Comparison of ENCODE assay signal across 12 cellular contexts in the genomic region with DNA sequence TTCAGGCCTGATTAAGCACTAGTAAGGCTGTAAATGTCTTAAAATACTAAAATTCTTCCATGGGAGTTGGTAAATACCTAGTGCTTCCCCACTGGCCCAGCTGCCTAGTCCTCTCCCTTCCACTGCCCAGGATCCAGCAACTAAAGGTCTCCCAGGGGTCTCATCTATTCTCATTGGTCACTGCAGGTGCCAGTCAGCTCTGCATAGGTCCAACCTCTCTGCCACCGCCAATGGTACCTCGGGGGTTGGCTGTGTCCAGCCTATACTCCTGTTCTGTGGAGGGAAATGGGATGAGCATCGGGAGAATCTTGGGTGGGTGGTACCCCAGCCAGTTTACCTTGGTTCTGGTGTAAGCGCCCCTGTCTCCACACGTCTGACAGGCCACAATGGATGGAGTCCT. TPM values are rescaled to one million over a fixed set of nuclear protein-coding genes. Genes with fewer than 3 reads are reported as not detected.
A peak's percentile ranks its signal among the peaks of the same experiment; 100 is the strongest.
DNase-seq lines count a peak whose midpoint lies in the region; ATAC-seq and TF ChIP-seq lines count a peak whose summit lies in the region.
"Had no signal": no experiment of that assay in that cellular context is flagged by ENCODE, and none has a peak within 500 bp of the region (broad histone marks: within the 10 kb centered on the region; RNA-seq: fewer than 3 reads in every experiment).

No MANE protein-coding gene starts in this region.

- no peak overlapping the region for H3K9ac ChIP-seq in subcutaneous abdominal adipose tissue (ENCODE audit: low read length in 5 of 5)

- in situ Hi-C loops in SK-MEL-5 (cut with HindIII; ENCODE audit: low pct_unique_long_range_greater_than_20kb, low sequenced_read_pairs) = no loop called here

- no peaks in the 10 kb centered on the region for H3K36me3 ChIP-seq in subcutaneous abdominal adipose tissue (ENCODE audit: control insufficient read depth in 5 of 5, insufficient read depth in 5 of 5, low read length in 5 of 5)

- peaks cover 7 to 37% (median 32%) of the 10 kb centered on the region in 5 donors for H3K4me1 ChIP-seq in subcutaneous abdominal adipose tissue (ENCODE audit: control insufficient read depth in 5 of 5, insufficient read depth in 5 of 5, low read length in 5 of 5)

- DNase-seq in H4 (ENCODE audit: low spot score) = peak; percentile 45
- DNase-seq in SK-MEL-5 (ENCODE audit: low read depth, low spot score) = peak; percentile 41
- peak; percentile 57 for DNase-seq in fibroblast of mammary gland (ENCODE audit: low read depth)
- DNase-seq in NCI-H146 (lab: John Stamatoyannopoulos, UW) = no peak
- DNase-seq in NCI-H446 treated with DMSO at 0.1 percent for 48 hours (lab: John Stamatoyannopoulos, UW) = no peak
- DNase-seq: activated CD8-positive, alpha-beta T cell treated with anti-CD3 and anti-CD28 coated beads, Interleukin-2, amount 10 ng/mL, durations not matched to agents 7 days and 5 days; DND-41; NCI-H2171 treated with DMSO at 0.1 percent for 48 hours had no signal

- H3K9me3 ChIP-seq in subcutaneous abdominal adipose tissue (ENCODE audit: control insufficient read depth in 5 of 5, low read length in 5 of 5) = no peaks in the 10 kb centered on the region

- H3K27ac ChIP-seq in subcutaneous abdominal adipose tissue (ENCODE audit: low read depth, low read length) = peak overlapping the region; percentile 62
- H3K27ac ChIP-seq: C4-2B had no signal

- ATAC-seq in GM18502 (IDR thresholded peaks at IDR 0.05; ENCODE audit: poor library complexity, unreplicated experiment) = no peak
- ATAC-seq: activated CD8-positive, alpha-beta T cell treated with anti-CD3 and anti-CD28 coated beads, Interleukin-2, amount 10 ng/mL, durations not matched to agents 7 days and 5 days had no signal

- H3K27me3 ChIP-seq in subcutaneous abdominal adipose tissue (ENCODE audit: control insufficient read depth in 5 of 5, insufficient read depth in 4 of 5, low read length in 5 of 5) = peaks cover 6 to 15% (median 11%) of the 10 kb centered on the region in 5 donors

- H3K4me3 ChIP-seq in fibroblast of mammary gland (ENCODE audit: control insufficient read depth, low read depth, low read length) (no peak overlapping the region), subcutaneous abdominal adipose tissue (ENCODE audit: low read depth in 1 of 5, low read length in 5 of 5) (no peak overlapping the region)

- no peak for TF ChIP-seq CTCF in fibroblast of mammary gland (conservative IDR thresholded peaks at IDR 0.05; ENCODE audit: control insufficient read depth, insufficient read depth, low read depth, low read length)

RNA-seq across cellular contexts. Expression of gene CREB5, which starts 6.1 kb away (rescaled TPM):
- total RNA-seq in H4 (2014; rRNA removed; shearing (Covaris generic)) = 8.0 and 13.7 TPM in 2 replicates
- 13.4 and 19.4 TPM in 2 replicates for total RNA-seq in SK-MEL-5 (2014; rRNA removed; shearing (Covaris generic))
- 25.6 and 34.0 TPM in 2 replicates for polyA plus RNA-seq in SK-MEL-5 (2015; cell fraction: cytosol; rRNA removed)
- 52.0 and 62.3 TPM in 2 replicates for polyA plus RNA-seq in SK-MEL-5 (2015; cell fraction: nucleus; rRNA removed)
- total RNA-seq: activated CD8-positive, alpha-beta T cell treated with anti-CD3 and anti-CD28 coated beads, Interleukin-2, amount 10 ng/mL, durations not matched to agents 7 days and 5 days; activated T-helper 2 cell treated with anti-CD3 and anti-CD28 coated beads, Interferon-gamma antibody, Interleukin-2, Interleukin-4, amounts not matched to agents 10 μg/mL and 5 μg/mL and 100 μg/mL, durations not matched to agents 14 hours and 24 hours and 36 hours had no signal

Comparison
In these comparisons a context has a peak if more than half of its experiments do, and no peak if none do; other contexts are left out.
1. DNase-seq: peak in H4 (single experiment), SK-MEL-5 (single experiment) and fibroblast of mammary gland (single experiment); none in NCI-H146 (single experiment) and NCI-H446 treated with DMSO at 0.1 percent for 48 hours (single experiment).